In genomic region chr21:46218906-46219590, GRCh38 we compare ENCODE assay signal across 14 cellular contexts.
"Had no signal": no experiment of that assay in that cellular context is flagged by ENCODE, and none has a peak within 500 bp of the region (broad histone marks: within the 10 kb centered on the region; RNA-seq: fewer than 3 reads in every experiment).

No MANE protein-coding gene starts in this region.

- H3K4me3 ChIP-seq: adrenal gland, esophagus muscularis mucosa, SJSA1, tibial artery had no signal

- H3K9me3 Mint-ChIP-seq: central memory CD8-positive, alpha-beta T cell; naive thymus-derived CD4-positive, alpha-beta T cell; stimulated activated naive CD8-positive, alpha-beta T cell treated with anti-CD3 and anti-CD28 coated beads, Interleukin-15, Interleukin-2, amounts not matched to agents 100 ng/mL and 50 ng/mL, for 24 hours had no signal

- DNase-seq: activated CD4-positive, alpha-beta T cell treated with anti-CD3 and anti-CD28 coated beads for 1 hour; activated CD4-positive, alpha-beta T cell treated with anti-CD3 and anti-CD28 coated beads, Interleukin-2, amount 50 U/mL, for 48 hours; activated naive CD4-positive, alpha-beta T cell treated with anti-CD3 and anti-CD28 coated beads, Interleukin-2, amount 50 U/mL, for 16 hours; foreskin fibroblast; naive thymus-derived CD4-positive, alpha-beta T cell; occipital lobe; stimulated activated CD4-positive, alpha-beta T cell treated with anti-CD3 and anti-CD28 coated beads, Interleukin-2, amount 100 ng/mL, for 48 hours; stimulated activated CD8-positive, alpha-beta memory T cell treated with anti-CD3 and anti-CD28 coated beads, Interleukin-4, amount 100 ng/mL, for 48 hours; tibial artery had no signal

- H3K27ac Mint-ChIP-seq: stimulated activated naive CD8-positive, alpha-beta T cell treated with anti-CD3 and anti-CD28 coated beads, Interleukin-15, Interleukin-2, amounts not matched to agents 100 ng/mL and 50 ng/mL, for 24 hours had no signal

- H3K4me1 ChIP-seq: adrenal gland, SJSA1, tibial artery had no signal

- H3K27me3 ChIP-seq: adrenal gland, esophagus muscularis mucosa, SJSA1, tibial artery had no signal

- H3K9me3 ChIP-seq: adrenal gland, esophagus muscularis mucosa, SJSA1, tibial artery had no signal

- H3K4me3 Mint-ChIP-seq: central memory CD8-positive, alpha-beta T cell; naive thymus-derived CD4-positive, alpha-beta T cell; stimulated activated naive CD8-positive, alpha-beta T cell treated with anti-CD3 and anti-CD28 coated beads, Interleukin-15, Interleukin-2, amounts not matched to agents 100 ng/mL and 50 ng/mL, for 24 hours had no signal

- H3K27ac ChIP-seq: adrenal gland, esophagus muscularis mucosa, SJSA1, tibial artery had no signal

- ATAC-seq: naive thymus-derived CD4-positive, alpha-beta T cell had no signal

- H3K27me3 Mint-ChIP-seq: central memory CD8-positive, alpha-beta T cell; naive thymus-derived CD4-positive, alpha-beta T cell; stimulated activated naive CD8-positive, alpha-beta T cell treated with anti-CD3 and anti-CD28 coated beads, Interleukin-15, Interleukin-2, amounts not matched to agents 100 ng/mL and 50 ng/mL, for 24 hours had no signal
